In genomic region chr14:102314242-102315011, GRCh38 we compare ENCODE assay signal across 8 cellular contexts. TPM values are rescaled to one million over a fixed set of nuclear protein-coding genes. Genes with fewer than 3 reads are reported as not detected.
A peak's percentile ranks its signal among the peaks of the same experiment; 100 is the strongest.
DNase-seq lines count a peak whose midpoint lies in the region; ATAC-seq and TF ChIP-seq lines count a peak whose summit lies in the region.

No MANE protein-coding gene starts in this region.

- intact Hi-C loops in OCI-LY7 (cut with micrococcal nuclease; ENCODE audit: unreplicated experiment): loop anchor here (1.0 to 5.0 kb wide), 4 partner anchors 79 to 352 kb away; partner anchors contain the start of genes DYNC1H1 and WDR20
- intact Hi-C loops in naive thymus-derived CD4-positive, alpha-beta T cell (cut with micrococcal nuclease): loop anchor here (1.0 to 5.0 kb wide), 12 partner anchors 9 to 607 kb away; partner anchors contain the start of genes MOK (in 2 of the 2), TRAF3 (in 2 of the 2), WDR20 (in 2 of the 2) and HSP90AA1 (in 1 of the 2)

- no peaks in the 10 kb centered on the region for H3K27me3 ChIP-seq in fibroblast of lung (ENCODE audit: control insufficient read depth, insufficient read depth, low read length)
- no peaks in the 10 kb centered on the region for H3K27me3 ChIP-seq in naive thymus-derived CD4-positive, alpha-beta T cell (ENCODE audit: control insufficient read depth in 2 of 2, insufficient read depth in 2 of 2, low read length in 2 of 2)

- peaks cover 0 to 16% (median 0%) of the 10 kb centered on the region in 11 donors for H3K9me3 Mint-ChIP-seq in naive thymus-derived CD4-positive, alpha-beta T cell
- H3K9me3 Mint-ChIP-seq in stimulated activated effector memory CD8-positive, alpha-beta T cell treated with anti-CD3 and anti-CD28 coated beads, Interleukin-12 subunit alpha, Interleukin-12 subunit beta, amount 100 ng/mL, for 72 hours: no peaks in the 10 kb centered on the region

- H2AFZ ChIP-seq in OCI-LY7 (ENCODE audit: low read length) (peak overlapping the region; percentile 92), fibroblast of lung (ENCODE audit: low read length) (peak overlapping the region; percentile 77)

- POLR2A ChIA-PET in OCI-LY7 (lab: Charles Lee): interaction anchor here (1.0 kb wide), 1 partner anchor 211 kb away, joined by 5 read pairs; no protein-coding TSS in a partner anchor
- POLR2A ChIA-PET in naive thymus-derived CD4-positive, alpha-beta T cell (lab: Charles Lee): interaction anchor here (0.5 to 1.9 kb wide), 7 partner anchors 9 to 607 kb away, joined by 3 to 5 read pairs (median 3); partner anchors contain the start of gene MOK

- H3K4me3 ChIP-seq in OCI-LY7 (ENCODE audit: low read depth, low read length, poor library complexity, severe bottlenecking): peak overlapping the region; percentile 65
- H3K4me3 ChIP-seq in fibroblast of lung (replicated peaks in 1 of 4; ENCODE audit: control extremely low read depth in 1 of 4, insufficient read depth in 1 of 4, low read depth in 3 of 4, low read length in 4 of 4): peak overlapping the region; percentile 49 to 71 (median 58)
- H3K4me3 ChIP-seq in naive thymus-derived CD4-positive, alpha-beta T cell (ENCODE audit: low read length): peak overlapping the region; percentile 89

- H4K20me1 ChIP-seq in OCI-LY7 (ENCODE audit: insufficient read depth, low read length): no peaks in the 10 kb centered on the region
- no peaks in the 10 kb centered on the region for H4K20me1 ChIP-seq in fibroblast of lung (ENCODE audit: control insufficient read depth, extremely low read depth, insufficient read depth, low read length)

- H3K36me3 ChIP-seq in OCI-LY7 (ENCODE audit: insufficient read depth, low read length) (no peaks in the 10 kb centered on the region), fibroblast of lung (ENCODE audit: control insufficient read depth, insufficient read depth, low read length) (no peaks in the 10 kb centered on the region)
- H3K36me3 ChIP-seq in naive thymus-derived CD4-positive, alpha-beta T cell (ENCODE audit: control insufficient read depth in 2 of 3, insufficient read depth in 3 of 3, low read length in 3 of 3): no peaks in the 10 kb centered on the region

- TF ChIP-seq CTCF in OCI-LY7 (conservative IDR thresholded peaks at IDR 0.05; ENCODE audit: low read length): peak; percentile 97
- TF ChIP-seq CTCF in fibroblast of lung (conservative IDR thresholded peaks at IDR 0.05 in 1 of 2, IDR thresholded peaks at IDR 0.05 in 1 of 2; ENCODE audit: low read depth in 1 of 2, low read length in 2 of 2): peak; percentile 69 to 82

- H3K4me2 ChIP-seq in OCI-LY7 (ENCODE audit: low read length): peak overlapping the region; percentile 76
- H3K4me2 ChIP-seq in fibroblast of lung (ENCODE audit: extremely low read depth, insufficient read depth, low read length): peak overlapping the region; percentile 89

- H3K9me3 ChIP-seq in OCI-LY7 (ENCODE audit: low read length) (no peaks in the 10 kb centered on the region), fibroblast of lung (ENCODE audit: control insufficient read depth, insufficient read depth, low read depth, low read length) (no peaks in the 10 kb centered on the region)
- no peaks in the 10 kb centered on the region for H3K9me3 ChIP-seq in naive thymus-derived CD4-positive, alpha-beta T cell (ENCODE audit: control insufficient read depth in 2 of 3, low read length in 3 of 3)

- ATAC-seq in GM19467 (IDR thresholded peaks at IDR 0.05; ENCODE audit: unreplicated experiment): peak; percentile 64
- peak; percentile 84 for ATAC-seq in naive thymus-derived CD4-positive, alpha-beta T cell
- ATAC-seq in stimulated activated effector memory CD8-positive, alpha-beta T cell treated with anti-CD3 and anti-CD28 coated beads, Interleukin-12 subunit alpha, Interleukin-12 subunit beta, amount 100 ng/mL, for 72 hours: peak; percentile 80

- peak overlapping the region; percentile 87 to 97 (median 92) for H3K4me3 Mint-ChIP-seq in naive thymus-derived CD4-positive, alpha-beta T cell
- H3K4me3 Mint-ChIP-seq in stimulated activated effector memory CD8-positive, alpha-beta T cell treated with anti-CD3 and anti-CD28 coated beads, Interleukin-12 subunit alpha, Interleukin-12 subunit beta, amount 100 ng/mL, for 72 hours: peak overlapping the region; percentile 95

- CTCF ChIA-PET in OCI-LY7 (lab: Charles Lee; ENCODE audit: unreplicated experiment): interaction anchor here (0.6 to 1.1 kb wide), 3 partner anchors 78 to 352 kb away, joined by 3 to 4 read pairs (median 3); no protein-coding TSS in a partner anchor
- CTCF ChIA-PET in naive thymus-derived CD4-positive, alpha-beta T cell (lab: Charles Lee): interaction anchor here (0.7 to 2.2 kb wide), 10 partner anchors 10 to 351 kb away, joined by 3 to 15 read pairs (median 3); partner anchors contain the start of gene MOK

- H3K4me1 ChIP-seq in OCI-LY7 (ENCODE audit: insufficient read depth, low read length, poor library complexity, severe bottlenecking): peaks cover 41% of the 10 kb centered on the region
- peaks cover 9% of the 10 kb centered on the region for H3K4me1 ChIP-seq in fibroblast of lung (ENCODE audit: control insufficient read depth, extremely low read depth, insufficient read depth, low read length)
- H3K4me1 ChIP-seq in naive thymus-derived CD4-positive, alpha-beta T cell (ENCODE audit: control insufficient read depth in 2 of 2, insufficient read depth in 2 of 2, low read length in 2 of 2): peaks cover 28 to 35% of the 10 kb centered on the region in 2 donors

- H3K27ac ChIP-seq in OCI-LY7 (ENCODE audit: low read depth, low read length, poor library complexity, severe bottlenecking): no peak overlapping the region
- no peak overlapping the region for H3K27ac ChIP-seq in fibroblast of lung (ENCODE audit: insufficient read depth, low read length)
- H3K27ac ChIP-seq in naive thymus-derived CD4-positive, alpha-beta T cell (ENCODE audit: low read depth, low read length): peak overlapping the region; percentile 36

- H3K79me2 ChIP-seq in OCI-LY7 (ENCODE audit: insufficient read depth, low read depth, low read length) (no peaks in the 10 kb centered on the region), fibroblast of lung (ENCODE audit: control insufficient read depth, insufficient read depth, low read length) (no peaks in the 10 kb centered on the region)

- DNase-seq in COLO829 (ENCODE audit: low spot score) (peak; percentile 75), HUDEP-2 (lab: John Stamatoyannopoulos, UW; ENCODE audit: unreplicated experiment in 76 of 76) (peak in 70 of 76 experiments; percentile 7 to 83 (median 62)), OCI-LY7 (ENCODE audit: low spot score) (peak; percentile 86), fibroblast of lung (ENCODE audit: low read depth in 2 of 2) (peak; percentile 75 to 82)
- DNase-seq in activated T-cell treated with anti-CD3 and anti-CD28 coated beads, Interleukin-2, amount 50 U/mL, for 48 hours: peak; percentile 86 to 88
- peak; percentile 61 to 84 (median 76) for DNase-seq in naive thymus-derived CD4-positive, alpha-beta T cell
- DNase-seq in stimulated activated effector memory CD8-positive, alpha-beta T cell treated with anti-CD3 and anti-CD28 coated beads, Interleukin-12 subunit alpha, Interleukin-12 subunit beta, amount 100 ng/mL, for 72 hours (ENCODE audit: low spot score in 2 of 2): peak; percentile 79 to 91

- H3K27ac Mint-ChIP-seq in naive thymus-derived CD4-positive, alpha-beta T cell: peak overlapping the region; percentile 66 to 90 (median 83)
- H3K27ac Mint-ChIP-seq in stimulated activated effector memory CD8-positive, alpha-beta T cell treated with anti-CD3 and anti-CD28 coated beads, Interleukin-12 subunit alpha, Interleukin-12 subunit beta, amount 100 ng/mL, for 72 hours: peak overlapping the region; percentile 82

- H3K9ac ChIP-seq in fibroblast of lung (ENCODE audit: insufficient read depth, low read length): no peak overlapping the region

- no TSS peak for BruUV-seq in OCI-LY7 (replicated peaks; lab: Mats Ljungman, UMichigan)

- H3K4me1 Mint-ChIP-seq in naive thymus-derived CD4-positive, alpha-beta T cell: peaks cover 30 to 54% (median 51%) of the 10 kb centered on the region in 7 donors
- peaks cover 48% of the 10 kb centered on the region for H3K4me1 Mint-ChIP-seq in stimulated activated effector memory CD8-positive, alpha-beta T cell treated with anti-CD3 and anti-CD28 coated beads, Interleukin-12 subunit alpha, Interleukin-12 subunit beta, amount 100 ng/mL, for 72 hours

- H3K9me2 ChIP-seq in OCI-LY7 (ENCODE audit: insufficient read depth, low read length): no peaks in the 10 kb centered on the region

- no peaks in the 10 kb centered on the region for H3K36me3 Mint-ChIP-seq in naive thymus-derived CD4-positive, alpha-beta T cell
- peaks cover 37% of the 10 kb centered on the region for H3K36me3 Mint-ChIP-seq in stimulated activated effector memory CD8-positive, alpha-beta T cell treated with anti-CD3 and anti-CD28 coated beads, Interleukin-12 subunit alpha, Interleukin-12 subunit beta, amount 100 ng/mL, for 72 hours

- peaks cover 0 to 6% (median 0%) of the 10 kb centered on the region in 5 donors for H3K27me3 Mint-ChIP-seq in naive thymus-derived CD4-positive, alpha-beta T cell

RNA-seq across cellular contexts. Expression of gene ZNF839, which starts 5.1 kb away (rescaled TPM):
- 20.2 and 22.7 TPM in 2 replicates for total RNA-seq in OCI-LY7 (2014; rRNA removed; shearing (Covaris generic))
- total RNA-seq in OCI-LY7 (2022): 23.3 and 24.3 TPM in 2 replicates
- total RNA-seq in fibroblast of lung: 8.2 and 8.8 TPM in 2 replicates
- 5.7 and 6.6 TPM in 2 replicates for polyA plus RNA-seq in fibroblast of lung
- polyA plus RNA-seq in fibroblast of lung (2012): 3.9 and 4.5 TPM in 2 replicates
- 5.1 and 10.2 TPM in 2 replicates for polyA minus RNA-seq in fibroblast of lung (ENCODE audit: low replicate concordance)
- 10 to 100 TPM; 15.2 to 24.9 (median 22.4) TPM for total RNA-seq in naive thymus-derived CD4-positive, alpha-beta T cell
- 10 to 100 TPM in 1 of 2 donors, 1 to 10 TPM in 1; 5.9 to 10.1 TPM for polyA plus RNA-seq in naive thymus-derived CD4-positive, alpha-beta T cell

RNA-seq across cellular contexts. Expression of gene MOK, which starts 9.5 kb away (rescaled TPM):
- total RNA-seq in OCI-LY7 (2014; rRNA removed; shearing (Covaris generic)): 3.7 and 4.0 TPM in 2 replicates
- total RNA-seq in OCI-LY7 (2022) (2.2 and 4.3 TPM in 2 replicates), fibroblast of lung (3.6 and 4.3 TPM in 2 replicates)
- polyA plus RNA-seq in fibroblast of lung: 4.7 and 5.9 TPM in 2 replicates
- polyA plus RNA-seq in fibroblast of lung (2012): 4.5 TPM in 2 replicates
- polyA minus RNA-seq in fibroblast of lung (ENCODE audit: low replicate concordance): 4.9 and 11.3 TPM in 2 replicates
- total RNA-seq in naive thymus-derived CD4-positive, alpha-beta T cell: 1 to 10 TPM; 1.3 to 3.5 (median 1.9) TPM
- polyA plus RNA-seq in naive thymus-derived CD4-positive, alpha-beta T cell: 1 to 10 TPM; 1.6 to 1.9 TPM

RNA-seq across cellular contexts. Expression of gene CINP, which starts 48.3 kb away (rescaled TPM):
- 28.2 and 37.7 TPM in 2 replicates for total RNA-seq in OCI-LY7 (2014; rRNA removed; shearing (Covaris generic))
- total RNA-seq in OCI-LY7 (2022): 29.8 and 34.9 TPM in 2 replicates
- 41.6 and 42.8 TPM in 2 replicates for total RNA-seq in fibroblast of lung
- polyA plus RNA-seq in fibroblast of lung: 71.8 and 84.1 TPM in 2 replicates
- 50.6 and 61.2 TPM in 2 replicates for polyA plus RNA-seq in fibroblast of lung (2012)
- 19.1 and 39.8 TPM in 2 replicates for polyA minus RNA-seq in fibroblast of lung (ENCODE audit: low replicate concordance)
- total RNA-seq in naive thymus-derived CD4-positive, alpha-beta T cell: 10 to 100 TPM; 16.8 to 34.4 (median 31.8) TPM
- polyA plus RNA-seq in naive thymus-derived CD4-positive, alpha-beta T cell: 10 to 100 TPM; 43.7 to 57.2 TPM

RNA-seq across cellular contexts. Expression of gene TECPR2, which starts 48.3 kb away (rescaled TPM):
- total RNA-seq in OCI-LY7 (2014; rRNA removed; shearing (Covaris generic)): 5.3 and 6.8 TPM in 2 replicates
- total RNA-seq in OCI-LY7 (2022) (9.5 and 12.7 TPM in 2 replicates), fibroblast of lung (10.3 and 17.8 TPM in 2 replicates)
- 9.2 and 10.5 TPM in 2 replicates for polyA plus RNA-seq in fibroblast of lung
- 11.1 and 12.3 TPM in 2 replicates for polyA plus RNA-seq in fibroblast of lung (2012)
- 27.8 and 38.0 TPM in 2 replicates for polyA minus RNA-seq in fibroblast of lung (ENCODE audit: low replicate concordance)
- 10 to 100 TPM in 3 of 5 experiments, 1 to 10 TPM in 2; 8.7 to 12.9 (median 11.4) TPM for total RNA-seq in naive thymus-derived CD4-positive, alpha-beta T cell
- polyA plus RNA-seq in naive thymus-derived CD4-positive, alpha-beta T cell: 1 to 10 TPM; 5.2 to 6.7 TPM
